ENCODE assay signal across 24 cellular contexts in genomic region chr6:3869284-3869631, GRCh38. TPM values are rescaled to one million over a fixed set of nuclear protein-coding genes. Genes with fewer than 3 reads are reported as not detected.
A peak's percentile ranks its signal among the peaks of the same experiment; 100 is the strongest.
DNase-seq lines count a peak whose midpoint lies in the region; ATAC-seq and TF ChIP-seq lines count a peak whose summit lies in the region.
"Had no signal": no experiment of that assay in that cellular context is flagged by ENCODE, and none has a peak within 500 bp of the region (broad histone marks: within the 10 kb centered on the region; RNA-seq: fewer than 3 reads in every experiment).

No MANE protein-coding gene starts in this region.

- no peaks in the 10 kb centered on the region for H3K36me3 Mint-ChIP-seq in CD4-positive, CD25-positive, alpha-beta regulatory T cell
- H3K36me3 Mint-ChIP-seq in CD8-positive, alpha-beta memory T cell: no peaks in the 10 kb centered on the region
- H3K36me3 Mint-ChIP-seq in activated T-helper 17 cell treated with anti-CD3 and anti-CD28 coated beads, Interleukin-2, amount 50 U/mL, for 72 hours (ENCODE audit: low read depth): no peaks in the 10 kb centered on the region
- H3K36me3 Mint-ChIP-seq in osteocyte (ENCODE audit: unreplicated experiment): no peaks in the 10 kb centered on the region
- H3K36me3 Mint-ChIP-seq: neural progenitor cell had no signal

- H3K27me3 Mint-ChIP-seq in CD4-positive, CD25-positive, alpha-beta regulatory T cell: peaks cover 4% of the 10 kb centered on the region
- peaks cover 0 to 65% of the 10 kb centered on the region in 2 donors for H3K27me3 Mint-ChIP-seq in CD8-positive, alpha-beta memory T cell
- H3K27me3 Mint-ChIP-seq in activated T-helper 17 cell treated with anti-CD3 and anti-CD28 coated beads, Interleukin-2, amount 50 U/mL, for 72 hours: no peaks in the 10 kb centered on the region
- H3K27me3 Mint-ChIP-seq in osteocyte (ENCODE audit: unreplicated experiment): no peaks in the 10 kb centered on the region

- no peaks in the 10 kb centered on the region for H3K9me3 Mint-ChIP-seq in CD4-positive, CD25-positive, alpha-beta regulatory T cell
- peaks cover 0 to 4% (median 0%) of the 10 kb centered on the region in 5 donors for H3K9me3 Mint-ChIP-seq in CD8-positive, alpha-beta memory T cell
- no peaks in the 10 kb centered on the region for H3K9me3 Mint-ChIP-seq in activated T-helper 17 cell treated with anti-CD3 and anti-CD28 coated beads, Interleukin-2, amount 50 U/mL, for 72 hours
- no peaks in the 10 kb centered on the region for H3K9me3 Mint-ChIP-seq in osteocyte (ENCODE audit: unreplicated experiment)
- H3K9me3 Mint-ChIP-seq: activated T-cell treated with anti-CD3 and anti-CD28 coated beads, Interleukin-2, amount 50 U/mL, for 4 hours; neural progenitor cell had no signal

- no peak for TF ChIP-seq CTCF in osteocyte (IDR thresholded peaks at IDR 0.05)

- no peaks in the 10 kb centered on the region for H3K9me3 ChIP-seq in CD4-positive, CD25-positive, alpha-beta regulatory T cell (ENCODE audit: control insufficient read depth in 2 of 2, low read length in 2 of 2)
- H3K9me3 ChIP-seq in CD8-positive, alpha-beta memory T cell (ENCODE audit: low read length): no peaks in the 10 kb centered on the region
- H3K9me3 ChIP-seq: esophagus muscularis mucosa, HAP-1, MG63, prostate gland, sigmoid colon had no signal

- POLR2A ChIA-PET in CD8-positive, alpha-beta memory T cell (lab: Charles Lee): no interaction called here

- DNase-seq in CD4-positive, CD25-positive, alpha-beta regulatory T cell: no peak
- DNase-seq in CD8-positive, alpha-beta memory T cell: no peak
- DNase-seq in osteocyte (ENCODE audit: extremely low spot score, unreplicated experiment) (peak; percentile 49), HK-2 (ENCODE audit: unreplicated experiment) (no peak), NOMO-1 treated with dmso at 0.1 percent for 144 hours (lab: John Stamatoyannopoulos, UW; ENCODE audit: unreplicated experiment) (no peak), C1 segment of cervical spinal cord (lab: John Stamatoyannopoulos, UW) (no peak)
- DNase-seq: activated CD4-positive, CD25-positive, alpha-beta regulatory T cell treated with anti-CD3 and anti-CD28 coated beads, Interleukin-2, amount 50 U/mL, for 72 hours; activated CD8-positive, alpha-beta T cell treated with anti-CD3 and anti-CD28 coated beads, Interleukin-2, amount 10 ng/mL, durations not matched to agents 7 days and 5 days; activated T-cell treated with anti-CD3 and anti-CD28 coated beads, Interleukin-2, amount 50 U/mL, for 4 hours; foreskin keratinocyte; left ventricle myocardium superior; NCI-H1105; NCI-H187; NCI-H526; Right ventricle myocardium superior; sigmoid colon had no signal

- no peak overlapping the region for H3K4me3 ChIP-seq in CD4-positive, CD25-positive, alpha-beta regulatory T cell (ENCODE audit: low read depth, low read length)
- no peak overlapping the region for H3K4me3 ChIP-seq in CD8-positive, alpha-beta memory T cell (ENCODE audit: low read length)
- H3K4me3 ChIP-seq: esophagus muscularis mucosa, GM12878, HAP-1, MG63, neural progenitor cell, prostate gland, sigmoid colon had no signal

- peaks cover 24% of the 10 kb centered on the region for H3K4me1 ChIP-seq in CD4-positive, CD25-positive, alpha-beta regulatory T cell (ENCODE audit: control insufficient read depth, insufficient read depth, low read length, poor library complexity, severe bottlenecking)
- H3K4me1 ChIP-seq in CD8-positive, alpha-beta memory T cell (ENCODE audit: insufficient read depth, low read length): no peaks in the 10 kb centered on the region
- H3K4me1 ChIP-seq: esophagus muscularis mucosa, HAP-1, neural progenitor cell, prostate gland, sigmoid colon had no signal

- H3K4me3 Mint-ChIP-seq in CD4-positive, CD25-positive, alpha-beta regulatory T cell: peak overlapping the region in 2 of 4 donors; percentile 5 to 35
- peak overlapping the region in 2 of 7 donors; percentile 24 to 70 for H3K4me3 Mint-ChIP-seq in CD8-positive, alpha-beta memory T cell
- peak overlapping the region; percentile 65 for H3K4me3 Mint-ChIP-seq in activated T-helper 17 cell treated with anti-CD3 and anti-CD28 coated beads, Interleukin-2, amount 50 U/mL, for 72 hours
- H3K4me3 Mint-ChIP-seq in osteocyte (ENCODE audit: unreplicated experiment): no peak overlapping the region
- H3K4me3 Mint-ChIP-seq: activated CD8-positive, alpha-beta T cell treated with anti-CD3 and anti-CD28 coated beads, Interleukin-2, amount 10 ng/mL, durations not matched to agents 7 days and 5 days; activated T-cell treated with anti-CD3 and anti-CD28 coated beads, Interleukin-2, amount 50 U/mL, for 4 hours; neural progenitor cell had no signal

- H3K27ac Mint-ChIP-seq in CD4-positive, CD25-positive, alpha-beta regulatory T cell: peak overlapping the region; percentile 0 to 95 (median 88)
- peak overlapping the region in 5 of 8 donors; percentile 42 to 68 (median 51) for H3K27ac Mint-ChIP-seq in CD8-positive, alpha-beta memory T cell
- H3K27ac Mint-ChIP-seq in activated T-helper 17 cell treated with anti-CD3 and anti-CD28 coated beads, Interleukin-2, amount 50 U/mL, for 72 hours: peak overlapping the region; percentile 83
- H3K27ac Mint-ChIP-seq in osteocyte (ENCODE audit: unreplicated experiment): no peak overlapping the region
- H3K27ac Mint-ChIP-seq: activated CD8-positive, alpha-beta T cell treated with anti-CD3 and anti-CD28 coated beads, Interleukin-2, amount 10 ng/mL, durations not matched to agents 7 days and 5 days; neural progenitor cell had no signal

- H3K27me3 ChIP-seq in CD4-positive, CD25-positive, alpha-beta regulatory T cell (ENCODE audit: control insufficient read depth, insufficient read depth, low read length): peaks cover 2% of the 10 kb centered on the region
- peaks cover 6% of the 10 kb centered on the region for H3K27me3 ChIP-seq in CD8-positive, alpha-beta memory T cell (ENCODE audit: insufficient read depth, low read length, poor library complexity, severe bottlenecking)
- H3K27me3 ChIP-seq: foreskin keratinocyte, MG63, neural progenitor cell, sigmoid colon had no signal

- no peak for ATAC-seq in CD4-positive, CD25-positive, alpha-beta regulatory T cell (ENCODE audit: low read depth in 2 of 2)
- no peak for ATAC-seq in activated T-helper 17 cell treated with anti-CD3 and anti-CD28 coated beads, Interleukin-2, amount 50 U/mL, for 72 hours (replicated peaks)
- ATAC-seq: activated CD8-positive, alpha-beta T cell treated with anti-CD3 and anti-CD28 coated beads, Interleukin-2, amount 10 ng/mL, durations not matched to agents 7 days and 5 days; foreskin keratinocyte; left ventricle myocardium superior had no signal

- peak overlapping the region; percentile 52 for H3K27ac ChIP-seq in CD4-positive, CD25-positive, alpha-beta regulatory T cell (ENCODE audit: insufficient read depth, low read length, poor library complexity, severe bottlenecking)
- H3K27ac ChIP-seq in CD8-positive, alpha-beta memory T cell (ENCODE audit: low read depth, low read length): no peak overlapping the region
- H3K27ac ChIP-seq: esophagus muscularis mucosa, foreskin keratinocyte, KMS-11, neural progenitor cell, prostate gland, sigmoid colon had no signal

- CTCF ChIA-PET in CD8-positive, alpha-beta memory T cell (lab: Charles Lee): no interaction called here

- H3K36me3 ChIP-seq in CD4-positive, CD25-positive, alpha-beta regulatory T cell (ENCODE audit: control insufficient read depth, insufficient read depth, low read length): no peaks in the 10 kb centered on the region
- no peaks in the 10 kb centered on the region for H3K36me3 ChIP-seq in CD8-positive, alpha-beta memory T cell (ENCODE audit: insufficient read depth, low read length)
- H3K36me3 ChIP-seq: esophagus muscularis mucosa, HAP-1, MG63, neural progenitor cell, prostate gland, sigmoid colon had no signal

- H3K4me1 Mint-ChIP-seq in CD4-positive, CD25-positive, alpha-beta regulatory T cell: peaks cover 8 to 34% (median 25%) of the 10 kb centered on the region in 4 donors
- peaks cover 8 to 27% (median 17%) of the 10 kb centered on the region in 3 donors for H3K4me1 Mint-ChIP-seq in CD8-positive, alpha-beta memory T cell
- peaks cover 32% of the 10 kb centered on the region for H3K4me1 Mint-ChIP-seq in activated T-helper 17 cell treated with anti-CD3 and anti-CD28 coated beads, Interleukin-2, amount 50 U/mL, for 72 hours
- H3K4me1 Mint-ChIP-seq in osteocyte (ENCODE audit: unreplicated experiment): peaks cover 29% of the 10 kb centered on the region

RNA-seq across cellular contexts. Expression of gene FAM50B, which starts 20.1 kb away (rescaled TPM):
- total RNA-seq in CD4-positive, CD25-positive, alpha-beta regulatory T cell: 6.0 TPM
- 10 to 100 TPM; 17.3 to 23.8 (median 21.8) TPM for polyA plus RNA-seq in CD4-positive, CD25-positive, alpha-beta regulatory T cell
- 1 to 10 TPM; 7.3 to 7.5 TPM for total RNA-seq in CD8-positive, alpha-beta memory T cell
- 10.3 TPM for polyA plus RNA-seq in CD8-positive, alpha-beta memory T cell
- 10 to 100 TPM; 13.9 to 22.8 TPM for total RNA-seq in activated T-helper 17 cell treated with anti-CD3 and anti-CD28 coated beads, Interleukin-2, amount 50 U/mL, for 72 hours
- 0.37 and 0.70 TPM in 2 replicates for total RNA-seq in osteocyte
